Comparison of ENCODE assay signal across 8 cellular contexts in genomic region chr9:84397151-84397728, GRCh38. TPM values are rescaled to one million over a fixed set of nuclear protein-coding genes. Genes with fewer than 3 reads are reported as not detected.
DNase-seq lines count a peak whose midpoint lies in the region; ATAC-seq, FAIRE-seq and TF ChIP-seq lines count a peak whose summit lies in the region.
"Had no signal": no experiment of that assay in that cellular context is flagged by ENCODE, and none has a peak within 500 bp of the region (broad histone marks: within the 10 kb centered on the region; RNA-seq: fewer than 3 reads in every experiment).

No MANE protein-coding gene starts in this region.

- no peak overlapping the region for H3K9ac ChIP-seq in HepG2 (ENCODE audit: insufficient read depth, low read depth, low read length)

- no peaks in the 10 kb centered on the region for H4K20me1 ChIP-seq in HepG2 (ENCODE audit: insufficient read depth, low read length)

- POLR2A ChIA-PET in HepG2 (lab: Yijun Ruan, JAX) = no interaction called here

- intact Hi-C loops in HepG2 (cut with micrococcal nuclease; ENCODE audit: unreplicated experiment) = loop anchor here (1.0 to 2.0 kb wide), 3 partner anchors 862 to 1214 kb away; no protein-coding TSS in a partner anchor

- TF ChIP-seq EP300 in HepG2 (IDR thresholded peaks at IDR 0.05; ENCODE audit: low read depth in 2 of 2, low read length in 2 of 2) = no peak
- TF ChIP-seq EP300 in HepG2 (CRISPR knock-in tag; IDR thresholded peaks at IDR 0.05; ENCODE audit: borderline replicate concordance) = no peak

- in situ Hi-C loops in GM13977 (cut with MboI; ENCODE audit: low pct_unique_long_range_greater_than_20kb, low sequenced_read_pairs, unreplicated experiment) (no loop called here), HepG2 (cut with HindIII; ENCODE audit: extremely low pct_ligation_motif_present, low pct_unique_long_range_greater_than_20kb) (loop anchor here (5.0 to 25.0 kb wide), 3 partner anchors 385 to 865 kb away; no protein-coding TSS in a partner anchor)

- no peaks in the 10 kb centered on the region for H3K27me3 ChIP-seq in HepG2 (ENCODE audit: control insufficient read depth in 1 of 2, insufficient read depth in 2 of 2, low read length in 2 of 2)

- ATAC-seq in HG02981 (IDR thresholded peaks at IDR 0.05; ENCODE audit: unreplicated experiment) (peak; percentile 79), HepG2 (peak; percentile 94)

- TF ChIP-seq RAD21 in HepG2 (CRISPR knock-in tag; IDR thresholded peaks at IDR 0.05) = peak; percentile 82

- H3K9me3 ChIP-seq in HepG2 (ENCODE audit: low read length) = no peaks in the 10 kb centered on the region

- H3K79me2 ChIP-seq in HepG2 (ENCODE audit: insufficient read depth, low read length) = no peaks in the 10 kb centered on the region

- TF ChIP-seq POLR2A in HepG2 (IDR thresholded peaks at IDR 0.05; ENCODE audit: insufficient read depth in 1 of 2, low read depth in 2 of 2, low read length in 2 of 2) = no peak

- H3K4me1 ChIP-seq in HepG2 (ENCODE audit: insufficient read depth, low read length) = no peaks in the 10 kb centered on the region

- CTCF ChIA-PET in HepG2 (lab: Yijun Ruan, JAX; ENCODE audit: low intra/inter-chr PET ratio, low total read pairs) = interaction anchor here (1.1 to 1.3 kb wide), 3 partner anchors 384 to 1025 kb away, joined by 3 to 6 read pairs (median 4); no protein-coding TSS in a partner anchor

- no peak overlapping the region for H3K27ac ChIP-seq in coronary artery
- H3K27ac ChIP-seq in HepG2 (ENCODE audit: extremely low read length, insufficient read depth, low read length) = no peak overlapping the region

- H2AFZ ChIP-seq in HepG2 (ENCODE audit: low read length) = no peak overlapping the region

- DNase-seq in GM13977 (ENCODE audit: low spot score) (peak; percentile 79), NCI-H2196 (lab: John Stamatoyannopoulos, UW; ENCODE audit: unreplicated experiment) (peak; percentile 75), coronary artery (ENCODE audit: low spot score) (no peak), HepG2 (ENCODE audit: low spot score) (peak; percentile 39)
- peak; percentile 48 to 58 for DNase-seq in activated CD4-positive, alpha-beta T cell treated with anti-CD3 and anti-CD28 coated beads for 4 hours
- DNase-seq in stimulated activated CD4-positive, alpha-beta T cell treated with anti-CD3 and anti-CD28 coated beads, Interleukin-4, amount 100 ng/mL, for 4 hours = peak; percentile 41 to 49

- H3K36me3 ChIP-seq in HepG2 (replicated peaks in 1 of 2; ENCODE audit: control insufficient read depth in 1 of 2, insufficient read depth in 2 of 2, low read length in 2 of 2) = no peaks in the 10 kb centered on the region

- WGBS in HepG2 (ENCODE audit: low lambda C conversion rate) = 21% methylated on average over 8 of the region's 13 CpGs

- H3K4me3 ChIP-seq in coronary artery = no peak overlapping the region
- H3K4me3 ChIP-seq in HepG2 (replicated peaks in 1 of 3; ENCODE audit: insufficient read depth in 1 of 3, low read depth in 2 of 3, low read length in 3 of 3) = no peak overlapping the region

- BruUV-seq in HepG2 (replicated peaks; lab: Mats Ljungman, UMichigan) = no TSS peak

- no peak overlapping the region for H3K4me2 ChIP-seq in HepG2 (ENCODE audit: low read depth, low read length)

- TF ChIP-seq CTCF in GM13977 (IDR thresholded peaks at IDR 0.05; ENCODE audit: extremely low read depth, insufficient read depth, missing control alignments) = peak; percentile 86
- TF ChIP-seq CTCF in coronary artery (IDR thresholded peaks at IDR 0.05) = peak; percentile 83
- TF ChIP-seq CTCF in HepG2 (CRISPR knock-in tag; IDR thresholded peaks at IDR 0.05) = peak; percentile 85

- FAIRE-seq in HepG2 (lab: Jason Lieb, UNC) = peak; percentile 76

TF ChIP-seq in HepG2, 621 proteins besides CTCF, POLR2A, EP300 and RAD21:
- TF ChIP-seq SNRNP70 (IDR thresholded peaks at IDR 0.05; ENCODE audit: low read depth, low read length) (no peak), NFRKB (IDR thresholded peaks at IDR 0.05) (no peak), MED8 (CRISPR knock-in tag; IDR thresholded peaks at IDR 0.05; ENCODE audit: insufficient replicate concordance) (no peak), ZNF616 (CRISPR knock-in tag; IDR thresholded peaks at IDR 0.05; ENCODE audit: low read depth) (no peak), ZNF362 (CRISPR knock-in tag; IDR thresholded peaks at IDR 0.05; ENCODE audit: borderline replicate concordance) (no peak), NAIF1 (CRISPR knock-in tag; IDR thresholded peaks at IDR 0.05; ENCODE audit: borderline replicate concordance) (no peak), ZNF563 (CRISPR knock-in tag; IDR thresholded peaks at IDR 0.05) (no peak), ZNF7 (CRISPR knock-in tag; IDR thresholded peaks at IDR 0.05) (no peak), ZNF224 (CRISPR knock-in tag; IDR thresholded peaks at IDR 0.05) (no peak), PHB2 (IDR thresholded peaks at IDR 0.05; ENCODE audit: partially characterized antibody) (no peak), SMC3 (IDR thresholded peaks at IDR 0.05; ENCODE audit: low read length) (peak; percentile 81), ZUFSP (CRISPR knock-in tag; IDR thresholded peaks at IDR 0.05; ENCODE audit: borderline replicate concordance) (no peak), ZNF414 (CRISPR knock-in tag; IDR thresholded peaks at IDR 0.05) (no peak), STAG1 (CRISPR knock-in tag; IDR thresholded peaks at IDR 0.05) (peak; percentile 88)

RNA-seq across cellular contexts. Expression of gene SLC28A3, which starts 56.7 kb away (rescaled TPM):
- not detected in 2 replicates for total RNA-seq in HepG2 (2016; rRNA removed; fragmentation: Illumina TruSeq; extraction: Trizol)
- total RNA-seq in HepG2 (2016; cell fraction: cytosol; rRNA removed; fragmentation: Illumina TruSeq; extraction: Trizol; ENCODE audit: low read depth) = not detected in 2 replicates
- not detected in 2 replicates for total RNA-seq in HepG2 (2016; cell fraction: insoluble cytoplasmic fraction; rRNA removed; fragmentation: Illumina TruSeq; extraction: Trizol)
- not detected in 2 replicates for total RNA-seq in HepG2 (2016; cell fraction: membrane; rRNA removed; fragmentation: Illumina TruSeq; extraction: Trizol)
- not detected in 2 replicates for total RNA-seq in HepG2 (2016; cell fraction: nucleus; rRNA removed; fragmentation: Illumina TruSeq; extraction: Trizol)
- not detected in 2 replicates for polyA plus RNA-seq in HepG2 (2011; rRNA removed)
- not detected in 2 replicates for polyA plus RNA-seq in HepG2 (2011; cell fraction: cytosol; rRNA removed)
- not detected in 2 replicates for polyA plus RNA-seq in HepG2 (2011; cell fraction: nucleus; rRNA removed)
- not detected in 2 replicates for polyA plus RNA-seq in HepG2 (2012)
- polyA plus RNA-seq in HepG2 (2016; cell fraction: cytosol; fragmentation: Illumina TruSeq; extraction: Trizol; ENCODE audit: low read depth) = not detected in 2 replicates
- polyA plus RNA-seq in HepG2 (2016; cell fraction: insoluble cytoplasmic fraction; fragmentation: Illumina TruSeq; extraction: Trizol; ENCODE audit: low read depth) = not detected in 2 replicates
- not detected in 2 replicates for polyA plus RNA-seq in HepG2 (2016; cell fraction: membrane; fragmentation: Illumina TruSeq; extraction: Trizol; ENCODE audit: low read depth)
- not detected in 2 replicates for polyA plus RNA-seq in HepG2 (2016; cell fraction: nucleus; fragmentation: Illumina TruSeq; extraction: Trizol; ENCODE audit: insufficient read depth, low read depth)
- not detected in 2 replicates for polyA minus RNA-seq in HepG2 (2011; rRNA and poly(A)+ RNA removed; ENCODE audit: low replicate concordance)
- not detected in 2 replicates for polyA minus RNA-seq in HepG2 (2011; cell fraction: cytosol; rRNA and poly(A)+ RNA removed)
- not detected in 2 replicates for polyA minus RNA-seq in HepG2 (2011; cell fraction: nucleus; rRNA and poly(A)+ RNA removed)
- total RNA-seq: temporal lobe had no signal
